In genomic region chr9:129776938-129777768, GRCh38 we compare ENCODE assay signal across 8 cellular contexts. TPM values are rescaled to one million over a fixed set of nuclear protein-coding genes. Genes with fewer than 3 reads are reported as not detected.
A peak's percentile ranks its signal among the peaks of the same experiment; 100 is the strongest.
DNase-seq lines count a peak whose midpoint lies in the region; ATAC-seq and TF ChIP-seq lines count a peak whose summit lies in the region.

No MANE protein-coding gene starts in this region.

- no peaks in the 10 kb centered on the region for H3K9me3 Mint-ChIP-seq in CD4-positive, alpha-beta T cell

- no peak overlapping the region for H3K27ac ChIP-seq in CD4-positive, alpha-beta T cell (ENCODE audit: low read depth, low read length)
- H3K27ac ChIP-seq in dorsolateral prefrontal cortex: peak overlapping the region in 12 of 59 donors; percentile 0 to 68 (median 26)

- H3K27ac Mint-ChIP-seq in CD4-positive, alpha-beta T cell: no peak overlapping the region

- H3K4me3 Mint-ChIP-seq in CD4-positive, alpha-beta T cell: no peak overlapping the region

- CTCF ChIA-PET in CD4-positive, alpha-beta T cell (lab: Charles Lee): interaction anchor here (0.9 to 2.2 kb wide), 2 partner anchors 40 to 51 kb away, joined by 3 to 6 read pairs; no protein-coding TSS in a partner anchor

- peaks cover 11% of the 10 kb centered on the region for H3K27me3 ChIP-seq in CD4-positive, alpha-beta T cell (ENCODE audit: control insufficient read depth, insufficient read depth, low read length)
- H3K27me3 ChIP-seq in dorsolateral prefrontal cortex: no peaks in the 10 kb centered on the region

- H3K4me3 ChIP-seq in dorsolateral prefrontal cortex: peak overlapping the region in 14 of 59 donors; percentile 2 to 43 (median 24)

- peaks cover 9% of the 10 kb centered on the region for H3K4me1 Mint-ChIP-seq in CD4-positive, alpha-beta T cell (ENCODE audit: low read depth)

- H3K36me3 Mint-ChIP-seq in CD4-positive, alpha-beta T cell (ENCODE audit: low read depth): no peaks in the 10 kb centered on the region

- POLR2A ChIA-PET in CD4-positive, alpha-beta T cell (lab: Charles Lee): no interaction called here

- H3K27me3 Mint-ChIP-seq in CD4-positive, alpha-beta T cell: peaks cover 13% of the 10 kb centered on the region

- ATAC-seq in CD4-positive, alpha-beta T cell (ENCODE audit: poor library complexity): peak; percentile 66
- ATAC-seq in GM18867 (IDR thresholded peaks at IDR 0.05; ENCODE audit: unreplicated experiment) (no peak), HG03280 (IDR thresholded peaks at IDR 0.05; ENCODE audit: unreplicated experiment) (no peak)

- intact Hi-C loops in CD4-positive, alpha-beta T cell (cut with DNase I, micrococcal nuclease): no loop called here
- intact Hi-C loops in dorsolateral prefrontal cortex (cut with DNase I): no loop called here

- no peak for TF ChIP-seq CTCF in CD4-positive, alpha-beta T cell (IDR thresholded peaks at IDR 0.05)
- TF ChIP-seq CTCF in dorsolateral prefrontal cortex (IDR thresholded peaks at IDR 0.05 in 54 of 56, conservative IDR thresholded peaks at IDR 0.05 in 2 of 56; ENCODE audit: low read depth in 1 of 56, partially characterized antibody in 56 of 56): no peak

- DNase-seq in CD4-positive, alpha-beta T cell: peak in 3 of 10 experiments; percentile 4 to 33 (median 32)
- DNase-seq in LoVo (ENCODE audit: low spot score) (peak; percentile 59), dorsolateral prefrontal cortex (peak; percentile 51 to 85 (median 68)), lung microvascular endothelial cell (ENCODE audit: low read depth in 2 of 2) (peak; percentile 73 to 97)
- peak; percentile 79 for DNase-seq in activated CD4-positive, alpha-beta T cell treated with anti-CD3 and anti-CD28 coated beads for 48 hours
- peak; percentile 36 for DNase-seq in stimulated activated CD8-positive, alpha-beta memory T cell treated with anti-CD3 and anti-CD28 coated beads, Interleukin-12 subunit alpha, Interleukin-12 subunit beta, amount 100 ng/mL, for 4 hours (ENCODE audit: low read depth)

- no peaks in the 10 kb centered on the region for H3K9me3 ChIP-seq in CD4-positive, alpha-beta T cell (ENCODE audit: control insufficient read depth, low read length)

RNA-seq across cellular contexts. Expression of gene PTGES, which starts 24.3 kb away (rescaled TPM):
- total RNA-seq in CD4-positive, alpha-beta T cell: under 1 TPM; 0.25 to 0.38 TPM
- total RNA-seq in dorsolateral prefrontal cortex: 1 to 10 TPM; 1.2 to 9.2 (median 2.9) TPM
- 0.40 and 0.44 TPM in 2 replicates for total RNA-seq in lung microvascular endothelial cell

RNA-seq across cellular contexts. Expression of gene TOR1B, which starts 25.8 kb away (rescaled TPM):
- total RNA-seq in CD4-positive, alpha-beta T cell: 10 to 100 TPM; 13.4 to 15.1 TPM
- total RNA-seq in dorsolateral prefrontal cortex: 10 to 100 TPM; 14.5 to 27.9 (median 20.1) TPM
- total RNA-seq in lung microvascular endothelial cell: 13.9 and 19.8 TPM in 2 replicates

RNA-seq across cellular contexts. Expression of gene TOR1A, which starts 46.8 kb away (rescaled TPM):
- 10 to 100 TPM; 12.6 to 13.9 TPM for total RNA-seq in CD4-positive, alpha-beta T cell
- total RNA-seq in dorsolateral prefrontal cortex: 10 to 100 TPM; 20.2 to 42.3 (median 31.4) TPM
- total RNA-seq in lung microvascular endothelial cell: 26.8 and 32.7 TPM in 2 replicates

RNA-seq across cellular contexts. Expression of gene C9orf78, which starts 57.9 kb away (rescaled TPM):
- total RNA-seq in CD4-positive, alpha-beta T cell: 100 to 1,000 TPM; 145 to 159 TPM
- 10 to 100 TPM; 33.2 to 64.4 (median 43.1) TPM for total RNA-seq in dorsolateral prefrontal cortex
- 21.6 and 36.5 TPM in 2 replicates for total RNA-seq in lung microvascular endothelial cell

RNA-seq across cellular contexts. Expression of gene USP20, which starts 58.1 kb away (rescaled TPM):
- 10 to 100 TPM; 80.4 to 80.9 TPM for total RNA-seq in CD4-positive, alpha-beta T cell
- total RNA-seq in dorsolateral prefrontal cortex (10 to 100 TPM; 44.3 to 74.1 (median 56.9) TPM), lung microvascular endothelial cell (5.4 and 8.9 TPM in 2 replicates)
